In the genomic region with DNA sequence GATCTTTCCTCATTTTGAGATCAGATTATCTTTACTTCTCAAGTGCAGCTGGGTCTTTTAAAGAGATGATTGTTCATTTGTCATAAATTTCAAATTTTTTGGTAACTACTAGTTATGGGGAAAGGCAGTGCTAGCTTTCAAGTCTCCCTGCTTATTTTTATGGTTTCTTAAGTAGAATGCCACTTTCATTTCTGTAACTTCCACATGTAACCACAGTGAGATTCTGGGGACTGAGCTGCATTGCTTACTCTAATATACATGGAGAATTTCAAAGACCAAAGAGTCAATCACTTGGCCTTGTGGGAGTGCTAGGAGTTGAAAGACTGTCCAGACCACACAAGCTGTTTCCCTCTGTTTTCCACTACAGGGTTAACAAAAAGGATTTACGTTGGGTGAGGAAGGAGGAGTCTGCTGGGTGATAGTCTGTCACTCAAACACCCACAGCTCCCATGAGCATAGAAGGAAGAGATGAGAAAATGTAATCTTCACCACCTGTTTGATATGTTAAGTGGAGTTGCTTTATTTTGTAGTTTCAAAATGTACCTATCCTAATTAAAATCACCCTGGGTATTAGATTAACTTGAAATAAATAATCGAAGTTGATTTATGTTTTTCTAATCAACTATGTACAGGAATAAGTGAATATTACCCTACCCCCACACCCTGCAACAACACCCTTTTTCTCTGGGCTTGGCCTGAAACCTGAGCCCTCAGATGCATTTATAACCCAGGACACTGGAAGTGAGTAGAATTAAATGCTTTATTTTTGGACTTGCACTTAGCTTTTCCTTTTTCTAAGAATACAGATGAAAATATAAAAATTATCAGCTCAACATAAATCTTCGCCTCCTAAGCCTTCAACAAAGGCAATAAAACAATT, we compare ENCODE assay signal across 17 cellular contexts.
DNase-seq lines count a peak whose midpoint lies in the region; ATAC-seq and TF ChIP-seq lines count a peak whose summit lies in the region.
"Had no signal": no experiment of that assay in that cellular context is flagged by ENCODE, and none has a peak within 500 bp of the region (broad histone marks: within the 10 kb centered on the region; RNA-seq: fewer than 3 reads in every experiment).

No MANE protein-coding gene starts in this region.

- H3K4me3 ChIP-seq in astrocyte of the spinal cord (ENCODE audit: low read depth, low read length), result no peak overlapping the region
- H3K4me3 ChIP-seq: Peyer's patch, thyroid gland had no signal

- in situ Hi-C loops in astrocyte of the spinal cord (cut with HindIII; ENCODE audit: low sequenced_read_pairs), result no loop called here

- ATAC-seq in GM19397 (IDR thresholded peaks at IDR 0.05; ENCODE audit: unreplicated experiment) (peak; percentile 47), HG03354 (IDR thresholded peaks at IDR 0.05; ENCODE audit: poor library complexity, severe bottlenecking, unreplicated experiment) (peak; percentile 53), GM19023 (IDR thresholded peaks at IDR 0.05; ENCODE audit: unreplicated experiment) (no peak)
- ATAC-seq: esophagus mucosa had no signal

- DNase-seq in DMS 273 (lab: John Stamatoyannopoulos, UW; ENCODE audit: unreplicated experiment) (peak; percentile 60), astrocyte of the spinal cord (ENCODE audit: low read depth, low spot score) (peak; percentile 29), cerebellum (ENCODE audit: low spot score) (no peak), posterior cingulate gyrus (no peak), DMS153 (lab: John Stamatoyannopoulos, UW) (no peak)
- DNase-seq: ACHN; anterior cingulate cortex; glutamatergic neuron; islet precursor cell; NCI-H510A; Peyer's patch; stimulated activated CD4-positive, alpha-beta T cell treated with anti-CD3 and anti-CD28 coated beads, Interleukin-4, amount 100 ng/mL, for 24 hours; thyroid gland had no signal

- no peak for TF ChIP-seq CTCF in astrocyte of the spinal cord (IDR thresholded peaks at IDR 0.05; ENCODE audit: low read depth, low read length)

- intact Hi-C loops in posterior cingulate gyrus (cut with DNase I), result no loop called here

Comparison
In these comparisons a context has a peak if more than half of its experiments do, and no peak if none do; other contexts are left out.
1. DNase-seq: peak in DMS 273 (single experiment) and astrocyte of the spinal cord (single experiment); none in cerebellum (single experiment), posterior cingulate gyrus (0 of 10) and DMS153 (single experiment).